In genomic region chr1:174135200-174135599, GRCh38 we compare ENCODE assay signal across 15 cellular contexts. TPM values are rescaled to one million over a fixed set of nuclear protein-coding genes. Genes with fewer than 3 reads are reported as not detected.
DNase-seq lines count a peak whose midpoint lies in the region; ATAC-seq and TF ChIP-seq lines count a peak whose summit lies in the region.
"Had no signal": no experiment of that assay in that cellular context is flagged by ENCODE, and none has a peak within 500 bp of the region (broad histone marks: within the 10 kb centered on the region; RNA-seq: fewer than 3 reads in every experiment).

No MANE protein-coding gene starts in this region.

- peak overlapping the region; percentile 13 to 61 (median 21); a peak in 12 of 22 replicates for H3K4me2 ChIP-seq in BLaER1 treated with 17β-estradiol and CSF1 and Interleukin-3, amounts not matched to agents 10 nM and 100 nM

- H3K27me3 ChIP-seq in BLaER1 treated with 17β-estradiol and CSF1 and Interleukin-3, amounts not matched to agents 10 nM and 100 nM = no peaks in the 10 kb centered on the region
- no peaks in the 10 kb centered on the region for H3K27me3 ChIP-seq in esophagus muscularis mucosa

- DNase-seq in MV-4-11 (lab: John Stamatoyannopoulos, UW) = peak; percentile 2
- peak; percentile 23 for DNase-seq in choroid plexus epithelial cell (ENCODE audit: low read depth)
- no peak for DNase-seq in ACHN
- DNase-seq in hippocampal formation (lab: John Stamatoyannopoulos, UW) = no peak
- DNase-seq in esophagus muscularis mucosa (ENCODE audit: extremely low spot score) = no peak
- DNase-seq: COR-L47, GF-D8, H7, Karpas-422, NCI-H1105 treated with DMSO at 0.1 percent for 48 hours, NCI-H1694, NCI-H2081 treated with DMSO at 0.1 percent for 48 hours, NCI-H774 had no signal

- intact Hi-C loops in esophagus muscularis mucosa (cut with DNase I) = no loop called here

- 0 out of 22 replicates have a peak overlapping the region, but pooled peaks of 1 of the 11 experiments have one; percentile 17 for H3K9ac ChIP-seq in BLaER1 treated with 17β-estradiol and CSF1 and Interleukin-3, amounts not matched to agents 10 nM and 100 nM

- H3K27ac ChIP-seq in BLaER1 treated with 17β-estradiol and CSF1 and Interleukin-3, amounts not matched to agents 10 nM and 100 nM = peak overlapping the region in 3 of 11 experiments; percentile 50 to 54 (median 51); a peak in 6 of 22 replicates
- no peak overlapping the region for H3K27ac ChIP-seq in esophagus muscularis mucosa (replicated peaks in 1 of 4)

- H3K4me3 ChIP-seq in BLaER1 treated with 17β-estradiol and CSF1 and Interleukin-3, amounts not matched to agents 10 nM and 100 nM = no peak overlapping the region
- no peak overlapping the region for H3K4me3 ChIP-seq in choroid plexus epithelial cell (ENCODE audit: low read depth, low read length)
- H3K4me3 ChIP-seq in esophagus muscularis mucosa = no peak overlapping the region

- H3K4me1 Mint-ChIP-seq in stimulated activated memory B cell treated with anti-CD40 and anti-IgM and Interleukin-4, amounts not matched to agents 10 μg/mL and 1 μg/mL and 100 μg/mL, for 72 hours = peaks cover 26% of the 10 kb centered on the region

- no peaks in the 10 kb centered on the region for H3K36me3 ChIP-seq in BLaER1 treated with 17β-estradiol and CSF1 and Interleukin-3, amounts not matched to agents 10 nM and 100 nM
- no peaks in the 10 kb centered on the region for H3K36me3 ChIP-seq in esophagus muscularis mucosa

- in situ Hi-C loops in ACHN (cut with HindIII; ENCODE audit: low pct_ligation_motif_present, low pct_unique_long_range_greater_than_20kb, low sequenced_read_pairs) = no loop called here

- H3K4me1 ChIP-seq in BLaER1 treated with 17β-estradiol and CSF1 and Interleukin-3, amounts not matched to agents 10 nM and 100 nM = peaks cover 23 to 32% (median 27%) of the 10 kb centered on the region in 10 experiments
- no peaks in the 10 kb centered on the region for H3K4me1 ChIP-seq in esophagus muscularis mucosa

- no peak for TF ChIP-seq EP300 in esophagus muscularis mucosa (IDR thresholded peaks at IDR 0.05)

- peak overlapping the region; percentile 45 for H3K4me3 Mint-ChIP-seq in stimulated activated memory B cell treated with anti-CD40 and anti-IgM and Interleukin-4, amounts not matched to agents 10 μg/mL and 1 μg/mL and 100 μg/mL, for 72 hours

- peak overlapping the region; percentile 46 for H3K27ac Mint-ChIP-seq in stimulated activated memory B cell treated with anti-CD40 and anti-IgM and Interleukin-4, amounts not matched to agents 10 μg/mL and 1 μg/mL and 100 μg/mL, for 72 hours

- no peaks in the 10 kb centered on the region for H3K27me3 Mint-ChIP-seq in stimulated activated memory B cell treated with anti-CD40 and anti-IgM and Interleukin-4, amounts not matched to agents 10 μg/mL and 1 μg/mL and 100 μg/mL, for 72 hours

- H3K9me3 ChIP-seq in BLaER1 treated with 17β-estradiol and CSF1 and Interleukin-3, amounts not matched to agents 10 nM and 100 nM (replicated peaks in 1 of 11) = peaks cover 0 to 11% (median 0%) of the 10 kb centered on the region in 11 experiments; a peak in 4 of 22 replicates
- no peaks in the 10 kb centered on the region for H3K9me3 ChIP-seq in esophagus muscularis mucosa

- TF ChIP-seq POLR2A in esophagus muscularis mucosa (IDR thresholded peaks at IDR 0.05; ENCODE audit: low read depth) = no peak

- peaks cover 4% of the 10 kb centered on the region for H3K9me3 Mint-ChIP-seq in stimulated activated memory B cell treated with anti-CD40 and anti-IgM and Interleukin-4, amounts not matched to agents 10 μg/mL and 1 μg/mL and 100 μg/mL, for 72 hours

- no peak for TF ChIP-seq CTCF in choroid plexus epithelial cell (conservative IDR thresholded peaks at IDR 0.05; ENCODE audit: low read depth, low read length)
- TF ChIP-seq CTCF in esophagus muscularis mucosa (IDR thresholded peaks at IDR 0.05) = no peak

- no peak for ATAC-seq in stimulated activated memory B cell treated with anti-CD40 and anti-IgM and Interleukin-4, amounts not matched to agents 10 μg/mL and 1 μg/mL and 100 μg/mL, for 72 hours

- H4K20me1 ChIP-seq in BLaER1 treated with 17β-estradiol and CSF1 and Interleukin-3, amounts not matched to agents 10 nM and 100 nM = no peaks in the 10 kb centered on the region

- 87% methylated on average over 1 of the region's 1 CpG for WGBS in esophagus muscularis mucosa

- H3K36me3 Mint-ChIP-seq in stimulated activated memory B cell treated with anti-CD40 and anti-IgM and Interleukin-4, amounts not matched to agents 10 μg/mL and 1 μg/mL and 100 μg/mL, for 72 hours = peaks cover 2% of the 10 kb centered on the region

RNA-seq across cellular contexts. Expression of gene RABGAP1L, which starts 24.1 kb away (rescaled TPM):
- 100 to 1,000 TPM in 1 of 4 donors, 10 to 100 TPM in 3; 39.3 to 101 (median 63.7) TPM for total RNA-seq in esophagus muscularis mucosa

Comparison
In these comparisons a context has a peak if more than half of its experiments do, and no peak if none do; other contexts are left out.
1. DNase-seq: peak in MV-4-11 (single experiment) and choroid plexus epithelial cell (single experiment); none in ACHN (single experiment), hippocampal formation (0 of 2) and esophagus muscularis mucosa (single experiment).